ENCODE assay signal across 23 cellular contexts in the genomic region with DNA sequence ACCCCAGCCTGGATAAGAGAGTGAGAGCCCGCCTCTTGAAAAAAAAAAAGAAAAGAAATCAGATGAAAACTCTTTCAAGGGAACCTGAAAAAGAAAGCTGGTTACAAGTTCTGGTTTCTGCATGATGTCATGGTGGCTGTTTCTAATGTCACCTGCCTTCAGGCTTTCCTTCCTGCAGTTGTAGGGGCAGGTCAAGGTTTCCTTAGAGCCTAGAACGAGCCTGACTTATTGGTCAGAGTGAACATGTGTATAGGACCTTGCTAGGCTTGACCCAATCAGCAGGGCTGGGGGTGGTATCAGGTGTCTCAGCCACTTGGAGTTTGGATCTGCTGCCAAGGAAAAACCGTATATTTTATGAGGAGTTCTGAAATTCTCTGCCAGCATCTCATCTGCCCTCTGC. TPM values are rescaled to one million over a fixed set of nuclear protein-coding genes. Genes with fewer than 3 reads are reported as not detected.
DNase-seq lines count a peak whose midpoint lies in the region; ATAC-seq and TF ChIP-seq lines count a peak whose summit lies in the region.
"Had no signal": no experiment of that assay in that cellular context is flagged by ENCODE, and none has a peak within 500 bp of the region (broad histone marks: within the 10 kb centered on the region; RNA-seq: fewer than 3 reads in every experiment).

No MANE protein-coding gene starts in this region.

- DNase-seq in activated T-cell treated with anti-CD3 and anti-CD28 coated beads, Interleukin-2, amount 50 U/mL, for 24 hours, result no peak
- no peak for DNase-seq in activated T-cell treated with anti-CD3 and anti-CD28 coated beads, Interleukin-2, amount 50 U/mL, for 48 hours
- DNase-seq in GM19238 (ENCODE audit: insufficient read length, low spot score), result peak; percentile 69
- DNase-seq in osteoblast (ENCODE audit: insufficient read length, low spot score, missing footprints), result peak; percentile 44
- DNase-seq in KBM-7, result no peak
- DNase-seq in amygdala (lab: John Stamatoyannopoulos, UW), result no peak
- DNase-seq: NCI-H146; NCI-H446 treated with DMSO at 0.1 percent for 48 hours; NK-92 treated with Interleukin-12 subunit alpha and Interleukin-12 subunit beta, amount 100 ng/mL, for 24 hours; stimulated activated CD4-positive, alpha-beta T cell treated with anti-CD3 and anti-CD28 coated beads, Interleukin-4, amount 100 ng/mL, for 1 hour; substantia nigra; T1000 had no signal

- in situ Hi-C loops in KBM-7 (cut with MboI; ENCODE audit: low pct_unique_long_range_greater_than_20kb, low sequenced_read_pairs), result no loop called here

- no peak overlapping the region for H3K27ac ChIP-seq in osteoblast (ENCODE audit: low read depth, low read length)
- H3K27ac ChIP-seq: BLaER1 treated with 17β-estradiol and CSF1 and Interleukin-3, amounts not matched to agents 10 nM and 100 nM; breast epithelium; coronary artery; SK-N-MC; skin epidermis had no signal

- no peaks in the 10 kb centered on the region for H3F3A ChIP-seq in Loucy (ENCODE audit: low read depth)

- H4K20me1 ChIP-seq in Loucy (ENCODE audit: insufficient read depth, low read length, poor library complexity, severe bottlenecking) (peaks cover 45% of the 10 kb centered on the region), osteoblast (ENCODE audit: insufficient read depth, low read length) (peaks cover 4% of the 10 kb centered on the region)

- peak overlapping the region; percentile 93 for H3K4me2 ChIP-seq in Loucy (ENCODE audit: low read depth, low read length, poor library complexity, severe bottlenecking)
- H3K4me2 ChIP-seq in osteoblast (ENCODE audit: insufficient read depth, low read length), result no peak overlapping the region
- H3K4me2 ChIP-seq: BLaER1 treated with 17β-estradiol and CSF1 and Interleukin-3, amounts not matched to agents 10 nM and 100 nM had no signal

- no peak overlapping the region for H3K4me3 Mint-ChIP-seq in activated T-cell treated with anti-CD3 and anti-CD28 coated beads, Interleukin-2, amount 50 U/mL, for 24 hours
- H3K4me3 Mint-ChIP-seq: mesothelial cell of epicardium had no signal

- H2AFZ ChIP-seq in Loucy (ENCODE audit: low read length) (no peak overlapping the region), osteoblast (ENCODE audit: low read length) (no peak overlapping the region)

- TF ChIP-seq CTCF in Loucy (conservative IDR thresholded peaks at IDR 0.05; ENCODE audit: low read length) (no peak), osteoblast (IDR thresholded peaks at IDR 0.05; ENCODE audit: extremely low read depth, low read depth, low read length) (no peak)

- no peaks in the 10 kb centered on the region for H3K9me2 ChIP-seq in Loucy (replicated peaks; ENCODE audit: low read depth, low read length)

- peak overlapping the region; percentile 48 for H3K9ac ChIP-seq in Loucy (ENCODE audit: low read depth, low read length, poor library complexity, severe bottlenecking)
- H3K9ac ChIP-seq: BLaER1 treated with 17β-estradiol and CSF1 and Interleukin-3, amounts not matched to agents 10 nM and 100 nM had no signal

- H3K36me3 Mint-ChIP-seq in activated T-cell treated with anti-CD3 and anti-CD28 coated beads, Interleukin-2, amount 50 U/mL, for 24 hours (ENCODE audit: low read depth), result peaks cover 78% of the 10 kb centered on the region

- H3K79me2 ChIP-seq in Loucy (ENCODE audit: insufficient read depth, low read length) (peaks cover 64% of the 10 kb centered on the region), osteoblast (ENCODE audit: insufficient read depth, low read length) (peaks cover 23% of the 10 kb centered on the region)

- no peak for ATAC-seq in GM19395 (IDR thresholded peaks at IDR 0.05; ENCODE audit: unreplicated experiment)

- H3K27me3 ChIP-seq in Loucy (ENCODE audit: insufficient read depth, low read length, poor library complexity, severe bottlenecking), result no peaks in the 10 kb centered on the region
- no peaks in the 10 kb centered on the region for H3K27me3 ChIP-seq in osteoblast (ENCODE audit: insufficient read depth, low read length)
- H3K27me3 ChIP-seq: BLaER1 treated with 17β-estradiol and CSF1 and Interleukin-3, amounts not matched to agents 10 nM and 100 nM; breast epithelium had no signal

- H3K36me3 ChIP-seq in Loucy (ENCODE audit: insufficient read depth, low read length) (peaks cover 40% of the 10 kb centered on the region), osteoblast (ENCODE audit: insufficient read depth, low read length) (peaks cover 61% of the 10 kb centered on the region)
- H3K36me3 ChIP-seq: breast epithelium had no signal

- H3K4me1 Mint-ChIP-seq in activated T-cell treated with anti-CD3 and anti-CD28 coated beads, Interleukin-2, amount 50 U/mL, for 24 hours (ENCODE audit: low read depth), result peaks cover 50% of the 10 kb centered on the region

- H3K4me3 ChIP-seq in Loucy (ENCODE audit: low read length, poor library complexity, severe bottlenecking), result no peak overlapping the region
- no peak overlapping the region for H3K4me3 ChIP-seq in osteoblast (ENCODE audit: insufficient read depth, low read length)
- H3K4me3 ChIP-seq: BLaER1 treated with 17β-estradiol and CSF1 and Interleukin-3, amounts not matched to agents 10 nM and 100 nM; breast epithelium; coronary artery; SK-N-MC; skin epidermis had no signal

- peaks cover 27% of the 10 kb centered on the region for H3K4me1 ChIP-seq in Loucy (ENCODE audit: insufficient read depth, low read length, poor library complexity, severe bottlenecking)
- peaks cover 21% of the 10 kb centered on the region for H3K4me1 ChIP-seq in osteoblast (ENCODE audit: insufficient read depth, low read length)
- H3K4me1 ChIP-seq: breast epithelium had no signal

- H3K9me3 Mint-ChIP-seq in activated T-cell treated with anti-CD3 and anti-CD28 coated beads, Interleukin-2, amount 50 U/mL, for 24 hours, result no peaks in the 10 kb centered on the region
- H3K9me3 Mint-ChIP-seq: mesothelial cell of epicardium had no signal

- H3K27ac Mint-ChIP-seq in activated T-cell treated with anti-CD3 and anti-CD28 coated beads, Interleukin-2, amount 50 U/mL, for 24 hours, result peak overlapping the region; percentile 11
- H3K27ac Mint-ChIP-seq: mesothelial cell of epicardium had no signal

- H3K27me3 Mint-ChIP-seq in activated T-cell treated with anti-CD3 and anti-CD28 coated beads, Interleukin-2, amount 50 U/mL, for 24 hours, result no peaks in the 10 kb centered on the region

- H3K9me3 ChIP-seq in Loucy (ENCODE audit: insufficient read depth, low read depth, low read length) (no peaks in the 10 kb centered on the region), osteoblast (ENCODE audit: low read depth, low read length) (no peaks in the 10 kb centered on the region)
- H3K9me3 ChIP-seq: BLaER1 treated with 17β-estradiol and CSF1 and Interleukin-3, amounts not matched to agents 10 nM and 100 nM; breast epithelium had no signal

RNA-seq across cellular contexts. Expression of a gene that starts 3.8 kb away (rescaled TPM):
- 38.6 and 46.3 TPM in 2 replicates for total RNA-seq in osteoblast

RNA-seq across cellular contexts. Expression of a gene that starts 26.8 kb away (rescaled TPM):
- total RNA-seq in osteoblast, result 19.9 and 28.6 TPM in 2 replicates

RNA-seq across cellular contexts. Expression of a gene that starts 31.4 kb away (rescaled TPM):
- total RNA-seq in osteoblast, result 10.0 and 10.5 TPM in 2 replicates

RNA-seq across cellular contexts. Expression of a gene that starts 51.3 kb away (rescaled TPM):
- total RNA-seq in osteoblast, result 0.29 and 0.36 TPM in 2 replicates

RNA-seq across cellular contexts. Expression of a gene that starts 58.5 kb away (rescaled TPM):
- not detected in 2 replicates for total RNA-seq in osteoblast
- total RNA-seq: G401, H1, mesothelial cell of epicardium, pulmonary artery endothelial cell had no signal

Comparison
In these comparisons a context has a peak if more than half of its experiments do, and no peak if none do; other contexts are left out.
1. DNase-seq: peak in GM19238 (single experiment) and osteoblast (single experiment); none in activated T-cell treated with anti-CD3 and anti-CD28 coated beads, Interleukin-2, amount 50 U/mL, for 24 hours (single experiment), activated T-cell treated with anti-CD3 and anti-CD28 coated beads, Interleukin-2, amount 50 U/mL, for 48 hours (0 of 2), KBM-7 (single experiment) and amygdala (0 of 56).